8 cellular contexts compared by ENCODE assay signal in the genomic region with DNA sequence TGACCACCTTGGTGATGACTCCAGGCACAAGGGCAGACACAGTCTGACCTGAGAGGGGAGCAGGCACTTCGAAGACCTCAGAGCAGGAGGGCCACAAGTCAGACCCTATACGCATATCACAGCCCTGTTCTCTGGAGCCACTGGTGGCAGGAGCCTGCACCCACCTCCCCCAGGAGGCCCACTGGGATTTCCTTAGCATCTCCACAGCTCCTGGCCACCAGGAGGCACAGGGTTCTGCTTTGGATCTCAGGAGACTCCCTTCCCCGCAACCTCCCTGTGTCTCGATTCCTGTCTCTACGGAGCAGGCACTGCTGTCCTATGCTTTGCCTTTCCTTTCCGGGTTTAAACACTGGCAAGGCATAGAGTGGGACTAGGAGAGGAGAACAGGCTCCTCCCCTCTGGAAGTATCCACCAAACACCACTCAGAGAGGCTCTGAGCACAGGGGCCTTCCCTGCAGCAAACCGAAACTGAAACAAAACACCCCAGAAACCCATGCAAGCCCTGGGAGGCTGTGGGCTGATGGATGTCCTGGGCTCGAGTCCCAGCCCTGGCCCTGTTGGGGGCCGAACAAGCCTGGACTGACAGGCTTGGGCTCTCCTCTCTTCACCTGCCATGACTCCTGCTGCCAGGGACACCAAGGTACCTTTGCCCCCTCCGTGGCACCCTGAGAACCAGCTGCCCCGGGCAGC.
DNase-seq lines count a peak whose midpoint lies in the region; ATAC-seq and TF ChIP-seq lines count a peak whose summit lies in the region.

No MANE protein-coding gene starts in this region.

- peak overlapping the region; percentile 81 for H3K4me3 ChIP-seq in effector memory CD4-positive, alpha-beta T cell (ENCODE audit: insufficient read depth, low read depth, low read length, poor library complexity, severe bottlenecking)

- ATAC-seq in GM21529 (IDR thresholded peaks at IDR 0.05; ENCODE audit: unreplicated experiment) = peak; percentile 78
- ATAC-seq in activated CD8-positive, alpha-beta T cell treated with anti-CD3 and anti-CD28 coated beads for 36 hours = peak; percentile 89

- CTCF ChIA-PET in activated CD8-positive, alpha-beta T cell treated with anti-CD3 and anti-CD28 coated beads for 36 hours (lab: Charles Lee) = interaction anchor here (0.8 to 3.9 kb wide), 4 partner anchors 11 to 91 kb away, joined by 3 to 21 read pairs (median 12); no protein-coding TSS in a partner anchor

- H3K27ac Mint-ChIP-seq in activated CD8-positive, alpha-beta T cell treated with anti-CD3 and anti-CD28 coated beads for 36 hours = peak overlapping the region; percentile 85
- peak overlapping the region; percentile 92 for H3K27ac Mint-ChIP-seq in mesothelial cell of epicardium

- peaks cover 6% of the 10 kb centered on the region for H3K9me3 Mint-ChIP-seq in activated CD8-positive, alpha-beta T cell treated with anti-CD3 and anti-CD28 coated beads for 36 hours
- peaks cover 10% of the 10 kb centered on the region for H3K9me3 Mint-ChIP-seq in mesothelial cell of epicardium

- no peaks in the 10 kb centered on the region for H3K27me3 Mint-ChIP-seq in activated CD8-positive, alpha-beta T cell treated with anti-CD3 and anti-CD28 coated beads for 36 hours
- no peaks in the 10 kb centered on the region for H3K27me3 Mint-ChIP-seq in mesothelial cell of epicardium (ENCODE audit: low read depth)

- no peaks in the 10 kb centered on the region for H3K36me3 ChIP-seq in effector memory CD4-positive, alpha-beta T cell (ENCODE audit: control insufficient read depth, insufficient read depth, low read length)

- intact Hi-C loops in activated CD8-positive, alpha-beta T cell treated with anti-CD3 and anti-CD28 coated beads for 36 hours (cut with micrococcal nuclease) = no loop called here

- H3K4me1 ChIP-seq in effector memory CD4-positive, alpha-beta T cell (ENCODE audit: control insufficient read depth, insufficient read depth, low read length, poor library complexity, severe bottlenecking) = peaks cover 16% of the 10 kb centered on the region

- H3K4me3 Mint-ChIP-seq in activated CD8-positive, alpha-beta T cell treated with anti-CD3 and anti-CD28 coated beads for 36 hours = peak overlapping the region; percentile 83
- peak overlapping the region; percentile 54 for H3K4me3 Mint-ChIP-seq in mesothelial cell of epicardium

- H3K4me1 Mint-ChIP-seq in activated CD8-positive, alpha-beta T cell treated with anti-CD3 and anti-CD28 coated beads for 36 hours (ENCODE audit: low read depth) = peaks cover 14% of the 10 kb centered on the region
- peaks cover 15% of the 10 kb centered on the region for H3K4me1 Mint-ChIP-seq in mesothelial cell of epicardium

- no peaks in the 10 kb centered on the region for H3K9me3 ChIP-seq in effector memory CD4-positive, alpha-beta T cell (ENCODE audit: control insufficient read depth, low read length)

- H3K27me3 ChIP-seq in effector memory CD4-positive, alpha-beta T cell (replicated peaks; ENCODE audit: control insufficient read depth, insufficient read depth, low read length, poor library complexity, severe bottlenecking) = no peaks in the 10 kb centered on the region

- TF ChIP-seq CTCF in activated CD8-positive, alpha-beta T cell treated with anti-CD3 and anti-CD28 coated beads for 36 hours (IDR thresholded peaks at IDR 0.05) = peak; percentile 42
- TF ChIP-seq CTCF in mesothelial cell of epicardium (IDR thresholded peaks at IDR 0.05; ENCODE audit: unreplicated experiment) = no peak

- POLR2A ChIA-PET in activated CD8-positive, alpha-beta T cell treated with anti-CD3 and anti-CD28 coated beads for 36 hours (lab: Charles Lee) = interaction anchor here (1.1 to 1.2 kb wide), 2 partner anchors 10 to 11 kb away, joined by 3 to 6 read pairs; no protein-coding TSS in a partner anchor

- in situ Hi-C loops in G401 (cut with HindIII; ENCODE audit: low sequenced_read_pairs) = no loop called here

- peaks cover 13% of the 10 kb centered on the region for H3K36me3 Mint-ChIP-seq in activated CD8-positive, alpha-beta T cell treated with anti-CD3 and anti-CD28 coated beads for 36 hours (ENCODE audit: low read depth)
- H3K36me3 Mint-ChIP-seq in mesothelial cell of epicardium = peaks cover 27% of the 10 kb centered on the region

- peak overlapping the region; percentile 68 for H3K27ac ChIP-seq in effector memory CD4-positive, alpha-beta T cell (ENCODE audit: insufficient read depth, low read length, poor library complexity, severe bottlenecking)

- peak; percentile 85 for DNase-seq in G401 (ENCODE audit: low spot score)
- peak; percentile 93 for DNase-seq in M059J (ENCODE audit: low read depth)
- peak; percentile 73 for DNase-seq in activated CD8-positive, alpha-beta T cell treated with anti-CD3 and anti-CD28 coated beads for 36 hours
- peak; percentile 12 to 42 (median 25) for DNase-seq in effector memory CD4-positive, alpha-beta T cell
- no peak for DNase-seq in mesothelial cell of epicardium (ENCODE audit: low spot score in 2 of 2, unreplicated experiment in 2 of 2)
- DNase-seq in stimulated activated CD8-positive, alpha-beta memory T cell treated with anti-CD3 and anti-CD28 coated beads, Interleukin-7, amount 100 ng/mL, for 1 hour (ENCODE audit: low read depth in 2 of 2) = peak; percentile 10 to 25
- no peak for DNase-seq in HuH-7.5 (ENCODE audit: low spot score)

Comparison
In these comparisons a context has a peak if more than half of its experiments do, and no peak if none do; other contexts are left out.
1. DNase-seq: peak in G401 (single experiment), M059J (single experiment), activated CD8-positive, alpha-beta T cell treated with anti-CD3 and anti-CD28 coated beads for 36 hours (single experiment), effector memory CD4-positive, alpha-beta T cell (3 of 3) and stimulated activated CD8-positive, alpha-beta memory T cell treated with anti-CD3 and anti-CD28 coated beads, Interleukin-7, amount 100 ng/mL, for 1 hour (2 of 2); none in mesothelial cell of epicardium (0 of 2) and HuH-7.5 (single experiment).